ENCODE assay signal across 8 cellular contexts in the genomic region with DNA sequence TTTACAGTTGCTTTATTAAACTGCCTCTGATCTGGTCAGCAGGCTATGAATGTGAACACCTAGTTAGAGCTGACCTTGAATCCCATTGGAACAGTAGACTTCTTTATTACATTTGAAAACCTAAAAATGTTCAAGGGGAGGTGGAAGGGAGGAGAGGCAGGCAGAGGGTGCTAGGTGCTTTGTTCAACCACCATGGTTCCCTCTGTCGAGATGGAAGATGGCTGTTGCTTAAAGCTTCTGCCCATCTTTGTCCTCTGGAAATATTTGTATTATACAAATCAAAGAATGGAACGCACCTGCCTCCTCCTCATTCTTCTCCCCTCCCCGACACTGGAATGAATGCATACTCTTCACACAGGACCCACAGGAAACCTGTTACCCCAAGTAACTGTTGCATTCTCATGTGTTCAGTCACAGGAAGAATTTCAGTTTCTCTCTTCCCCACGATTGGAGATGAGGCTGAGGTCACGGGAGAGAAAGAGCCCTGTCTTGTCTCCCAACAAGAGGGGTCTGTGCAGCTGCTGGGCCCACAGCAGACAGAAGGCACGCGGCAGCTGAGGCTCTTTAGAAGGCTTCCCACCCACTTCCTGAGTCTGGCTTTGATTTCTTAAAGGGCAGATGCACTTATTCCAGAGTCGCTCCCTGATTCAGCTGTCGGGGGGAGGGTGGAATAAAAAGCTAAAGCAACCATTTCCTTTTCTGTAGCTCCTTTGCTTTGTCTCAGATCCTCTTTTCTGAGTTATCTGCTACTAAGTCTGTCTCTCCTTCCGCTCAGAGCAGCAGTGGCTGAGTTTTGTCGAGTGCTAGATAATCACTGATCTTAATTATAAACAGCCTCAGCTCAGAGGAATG.
A peak's percentile ranks its signal among the peaks of the same experiment; 100 is the strongest.
DNase-seq lines count a peak whose midpoint lies in the region; ATAC-seq and TF ChIP-seq lines count a peak whose summit lies in the region.

No MANE protein-coding gene starts in this region.

- H3K27ac ChIP-seq in spleen = peak overlapping the region; percentile 74 to 90 (median 86)
- H3K27ac ChIP-seq in thyroid gland = no peak overlapping the region

- peak in 2 of 3 donors; percentile 6 to 44 for TF ChIP-seq POLR2A in spleen (IDR thresholded peaks at IDR 0.05)
- no peak for TF ChIP-seq POLR2A in thyroid gland (IDR thresholded peaks at IDR 0.05)

- peak; percentile 17 for DNase-seq in HFF-Myc (ENCODE audit: extremely low read depth, low read depth)
- DNase-seq in NCI-H2227 (lab: John Stamatoyannopoulos, UW; ENCODE audit: unreplicated experiment) = peak; percentile 63
- peak; percentile 20 for DNase-seq in activated T-helper 1 cell treated with Interleukin-2 at 50 U/mL for 16 hours (ENCODE audit: low read depth)
- DNase-seq in left cardiac atrium = peak; percentile 55
- peak; percentile 81 for DNase-seq in spleen
- DNase-seq in HAP-1 (ENCODE audit: low spot score in 2 of 2) = no peak
- DNase-seq in thyroid gland = no peak

- H3K36me3 ChIP-seq in spleen = no peaks in the 10 kb centered on the region
- H3K36me3 ChIP-seq in HAP-1 (replicated peaks) = no peaks in the 10 kb centered on the region
- H3K36me3 ChIP-seq in thyroid gland = no peaks in the 10 kb centered on the region

- ATAC-seq in GM18502 (IDR thresholded peaks at IDR 0.05; ENCODE audit: poor library complexity, unreplicated experiment) (peak; percentile 76), left cardiac atrium (peak; percentile 83 to 93)

- intact Hi-C loops in left cardiac atrium (cut with DNase I) = no loop called here
- intact Hi-C loops in spleen (cut with DNase I; ENCODE audit: low total_unique reads) = loop anchor here (10.0 kb wide), 1 partner anchor 201 kb away; no protein-coding TSS in a partner anchor
- intact Hi-C loops in thyroid gland (cut with DNase I) = no loop called here

- H3K4me3 ChIP-seq in HFF-Myc (replicated peaks; ENCODE audit: low read depth, low read length) (0 out of 2 replicates have a peak overlapping the region, but pooled peaks have one; percentile 1), spleen (peak overlapping the region; percentile 19 to 67 (median 26)), HAP-1 (no peak overlapping the region), thyroid gland (replicated peaks in 1 of 3) (no peak overlapping the region)

- TF ChIP-seq CTCF in HFF-Myc (IDR thresholded peaks at IDR 0.05; ENCODE audit: low read depth, low read length, missing control alignments) (no peak), spleen (IDR thresholded peaks at IDR 0.05 in 8 of 11, conservative IDR thresholded peaks at IDR 0.05 in 3 of 11) (no peak), thyroid gland (IDR thresholded peaks at IDR 0.05) (no peak)

- in situ Hi-C loops in HAP-1 (cut with MboI; ENCODE audit: low sequenced_read_pairs) = no loop called here

- H3K27me3 ChIP-seq in spleen (replicated peaks in 1 of 7) = no peaks in the 10 kb centered on the region
- H3K27me3 ChIP-seq in HAP-1 (ENCODE audit: low read depth) = peaks cover 20% of the 10 kb centered on the region
- no peaks in the 10 kb centered on the region for H3K27me3 ChIP-seq in thyroid gland

- H3K4me1 ChIP-seq in spleen = peaks cover 23 to 61% (median 53%) of the 10 kb centered on the region in 6 donors
- no peaks in the 10 kb centered on the region for H3K4me1 ChIP-seq in HAP-1
- no peaks in the 10 kb centered on the region for H3K4me1 ChIP-seq in thyroid gland

- 12 to 17% (median 12%) methylated on average over 11 of the region's 11 CpGs for WGBS in spleen, 5 donors
- 59 to 69% methylated on average over 11 of the region's 11 CpGs for WGBS in thyroid gland, 2 donors

- H3K9me3 ChIP-seq in spleen (no peaks in the 10 kb centered on the region), HAP-1 (no peaks in the 10 kb centered on the region), thyroid gland (no peaks in the 10 kb centered on the region)

Comparison
In these comparisons a context has a peak if more than half of its experiments do, and no peak if none do; other contexts are left out.
1. DNase-seq: peak in HFF-Myc (single experiment), NCI-H2227 (single experiment), activated T-helper 1 cell treated with Interleukin-2 at 50 U/mL for 16 hours (single experiment), left cardiac atrium (single experiment) and spleen (single experiment); none in HAP-1 (0 of 2) and thyroid gland (0 of 2).
2. H3K4me3 ChIP-seq: peak in HFF-Myc (single experiment) and spleen (8 of 8); none in HAP-1 (single experiment) and thyroid gland (0 of 3).
3. H3K27ac ChIP-seq: peak in spleen (8 of 8); none in thyroid gland (0 of 3).
4. POLR2A ChIP-seq: peak in spleen (2 of 3); none in thyroid gland (0 of 2).